ENCODE assay signal across 11 cellular contexts in the genomic region with DNA sequence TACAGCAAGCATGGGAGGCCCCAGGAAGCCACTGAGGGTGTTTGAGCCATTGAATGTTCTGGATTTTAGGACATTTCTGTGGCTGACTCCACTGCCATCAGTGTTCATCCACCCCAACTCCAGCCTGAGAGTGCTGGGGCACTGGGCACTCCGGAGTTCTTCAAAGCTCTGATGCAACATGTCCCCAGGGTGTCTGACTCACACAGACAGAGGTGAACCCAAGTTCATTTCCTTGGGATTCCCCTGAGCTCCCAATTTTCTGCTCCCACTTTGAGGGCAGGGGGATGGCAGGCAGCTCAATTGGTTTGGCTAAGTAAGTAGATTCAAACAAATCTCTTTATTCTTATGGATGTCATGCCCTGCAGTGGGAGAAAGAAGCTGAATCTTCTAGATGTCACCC. TPM values are rescaled to one million over a fixed set of nuclear protein-coding genes. Genes with fewer than 3 reads are reported as not detected.
DNase-seq lines count a peak whose midpoint lies in the region; TF ChIP-seq lines count a peak whose summit lies in the region.
"Had no signal": no experiment of that assay in that cellular context is flagged by ENCODE, and none has a peak within 500 bp of the region (broad histone marks: within the 10 kb centered on the region; RNA-seq: fewer than 3 reads in every experiment).

No MANE protein-coding gene starts in this region.

- DNase-seq in HT-29 (ENCODE audit: low spot score) (peak; percentile 60), amniotic stem cell (lab: John Stamatoyannopoulos, UW) (peak; percentile 88), hepatic stellate cell (ENCODE audit: low spot score) (peak; percentile 74), tibial artery (peak; percentile 82 to 85), SW480 (ENCODE audit: low spot score) (no peak), NCI-H748 treated with DMSO at 0.1 percent for 48 hours (lab: John Stamatoyannopoulos, UW) (no peak), immature natural killer cell (no peak), UCSD-AML1 (lab: John Stamatoyannopoulos, UW; ENCODE audit: unreplicated experiment) (no peak)
- DNase-seq: activated T-cell treated with anti-CD3 and anti-CD28 coated beads for 4 hours; naive thymus-derived CD8-positive, alpha-beta T cell; SHP77 had no signal

- H3K4me1 Mint-ChIP-seq in immature natural killer cell, result no peaks in the 10 kb centered on the region

- H3K27me3 ChIP-seq in tibial artery, result no peaks in the 10 kb centered on the region

- no peak overlapping the region for H3K4me3 ChIP-seq in tibial artery

- H3K27me3 Mint-ChIP-seq in immature natural killer cell (ENCODE audit: low read depth in 3 of 3), result peaks cover 0 to 1% (median 0%) of the 10 kb centered on the region in 3 donors

- no peaks in the 10 kb centered on the region for H3K36me3 ChIP-seq in tibial artery

- H3K4me1 ChIP-seq in tibial artery, result peaks cover 0 to 56% (median 47%) of the 10 kb centered on the region in 4 donors

- H3K27ac Mint-ChIP-seq in immature natural killer cell, result no peak overlapping the region
- H3K27ac Mint-ChIP-seq: naive thymus-derived CD8-positive, alpha-beta T cell had no signal

- H3K36me3 Mint-ChIP-seq in immature natural killer cell, result no peaks in the 10 kb centered on the region
- H3K36me3 Mint-ChIP-seq: naive thymus-derived CD8-positive, alpha-beta T cell had no signal

- no peaks in the 10 kb centered on the region for H3K9me3 ChIP-seq in tibial artery

- H3K9me3 Mint-ChIP-seq in immature natural killer cell, result no peaks in the 10 kb centered on the region
- H3K9me3 Mint-ChIP-seq: naive thymus-derived CD8-positive, alpha-beta T cell had no signal

- intact Hi-C loops in tibial artery (cut with DNase I; ENCODE audit: low total_unique reads), result no loop called here

- H3K4me3 Mint-ChIP-seq in immature natural killer cell, result no peak overlapping the region
- H3K4me3 Mint-ChIP-seq: naive thymus-derived CD8-positive, alpha-beta T cell had no signal

- TF ChIP-seq CTCF in tibial artery (IDR thresholded peaks at IDR 0.05), result no peak

- no peak overlapping the region for H3K27ac ChIP-seq in tibial artery

RNA-seq across cellular contexts. Expression of gene STRA6, which starts 2.2 kb away (rescaled TPM):
- 14.3 and 14.7 TPM in 2 replicates for total RNA-seq in HT-29 (2014; rRNA removed; shearing (Covaris generic))
- not detected for polyA plus RNA-seq in immature natural killer cell
- total RNA-seq: naive thymus-derived CD8-positive, alpha-beta T cell had no signal
- polyA plus RNA-seq: naive thymus-derived CD8-positive, alpha-beta T cell had no signal

RNA-seq across cellular contexts. Expression of gene ISLR, which starts 26.9 kb away (rescaled TPM):
- total RNA-seq in HT-29 (2014; rRNA removed; shearing (Covaris generic)), result not detected in 2 replicates
- not detected for polyA plus RNA-seq in immature natural killer cell
- total RNA-seq: naive thymus-derived CD8-positive, alpha-beta T cell had no signal
- polyA plus RNA-seq: naive thymus-derived CD8-positive, alpha-beta T cell had no signal

RNA-seq across cellular contexts. Expression of gene CCDC33, which starts 35.7 kb away (rescaled TPM):
- total RNA-seq in HT-29 (2014; rRNA removed; shearing (Covaris generic)), result 9.9 and 17.0 TPM in 2 replicates
- not detected for polyA plus RNA-seq in immature natural killer cell
- total RNA-seq: naive thymus-derived CD8-positive, alpha-beta T cell had no signal
- polyA plus RNA-seq: naive thymus-derived CD8-positive, alpha-beta T cell had no signal

Comparison
In these comparisons a context has a peak if more than half of its experiments do, and no peak if none do; other contexts are left out.
1. DNase-seq: peak in HT-29 (single experiment), amniotic stem cell (single experiment), hepatic stellate cell (single experiment) and tibial artery (2 of 2); none in SW480 (single experiment), NCI-H748 treated with DMSO at 0.1 percent for 48 hours (single experiment), immature natural killer cell (0 of 3) and UCSD-AML1 (single experiment).